Comparison of ENCODE assay signal across 9 cellular contexts in genomic region chr16:10579575-10579964, GRCh38. TPM values are rescaled to one million over a fixed set of nuclear protein-coding genes. Genes with fewer than 3 reads are reported as not detected.
A peak's percentile ranks its signal among the peaks of the same experiment; 100 is the strongest.
DNase-seq lines count a peak whose midpoint lies in the region; ATAC-seq, FAIRE-seq and TF ChIP-seq lines count a peak whose summit lies in the region.
"Had no signal": no experiment of that assay in that cellular context is flagged by ENCODE, and none has a peak within 500 bp of the region (broad histone marks: within the 10 kb centered on the region; RNA-seq: fewer than 3 reads in every experiment).

No MANE protein-coding gene starts in this region.

- no peaks in the 10 kb centered on the region for H3K27me3 ChIP-seq in GM23338 (ENCODE audit: insufficient read depth)
- no peaks in the 10 kb centered on the region for H3K27me3 ChIP-seq in astrocyte (ENCODE audit: insufficient read depth, low read length)

- H3K9me3 ChIP-seq in astrocyte (ENCODE audit: insufficient read depth, low read depth, low read length): no peaks in the 10 kb centered on the region
- H3K9me3 ChIP-seq in iPS-18c (ENCODE audit: control insufficient read depth, insufficient read depth, low read length): no peaks in the 10 kb centered on the region

- H3K27ac ChIP-seq in GM23338 (ENCODE audit: low read depth) (no peak overlapping the region), astrocyte (ENCODE audit: low read depth, low read length) (no peak overlapping the region)

- peaks cover 16% of the 10 kb centered on the region for H3K27me3 Mint-ChIP-seq in GM23338 (ENCODE audit: insufficient read depth, low read depth, poor library complexity)
- peaks cover 22% of the 10 kb centered on the region for H3K27me3 Mint-ChIP-seq in astrocyte (ENCODE audit: low read depth, unreplicated experiment)

- H3K4me2 ChIP-seq in GM23338 (peak overlapping the region; percentile 94), astrocyte (ENCODE audit: low read length) (peak overlapping the region; percentile 95)

- H3K4me1 Mint-ChIP-seq in GM23338: peaks cover 58% of the 10 kb centered on the region
- peaks cover 10% of the 10 kb centered on the region for H3K4me1 Mint-ChIP-seq in astrocyte (ENCODE audit: low read depth, unreplicated experiment)

- ATAC-seq in GM23338: peak; percentile 3
- no peak for ATAC-seq in HG03108 (IDR thresholded peaks at IDR 0.05; ENCODE audit: unreplicated experiment)
- no peak for ATAC-seq in GM19452 (IDR thresholded peaks at IDR 0.05; ENCODE audit: unreplicated experiment)

- H4K20me1 ChIP-seq in GM23338 (replicated peaks; ENCODE audit: insufficient read depth) (no peaks in the 10 kb centered on the region), astrocyte (ENCODE audit: insufficient read depth, low read length) (peaks cover 7% of the 10 kb centered on the region)

- H3K9ac ChIP-seq in astrocyte (ENCODE audit: low read length): peak overlapping the region; percentile 89

- peak overlapping the region; percentile 70 for H3K4me3 Mint-ChIP-seq in GM23338
- peak overlapping the region; percentile 64 for H3K4me3 Mint-ChIP-seq in astrocyte (ENCODE audit: unreplicated experiment)

- H3K27ac Mint-ChIP-seq in GM23338: no peak overlapping the region
- no peak overlapping the region for H3K27ac Mint-ChIP-seq in astrocyte (ENCODE audit: unreplicated experiment)

- H3K4me3 ChIP-seq in GM23338 (peak overlapping the region; percentile 82), astrocyte (ENCODE audit: insufficient read depth, low read depth, low read length) (peak overlapping the region; percentile 74), iPS-18c (ENCODE audit: insufficient read depth, low read depth, low read length) (peak overlapping the region; percentile 80; the same call in 1 of the 2 replicates), skeletal muscle cell (ENCODE audit: low read depth, low read length) (peak overlapping the region; percentile 90)

- DNase-seq in GM23338 (ENCODE audit: low spot score): no peak
- DNase-seq in astrocyte (ENCODE audit: low read depth): no peak
- DNase-seq in skeletal muscle cell (ENCODE audit: low read depth): no peak
- DNase-seq in SK-N-DZ (ENCODE audit: low spot score): no peak
- DNase-seq in NCI-H510A treated with DMSO at 0.1 percent for 48 hours (lab: John Stamatoyannopoulos, UW): no peak
- DNase-seq: GF-D8 had no signal

- H3K9me3 Mint-ChIP-seq in GM23338 (no peaks in the 10 kb centered on the region; the same call in 2 of the 3 replicates), astrocyte (ENCODE audit: unreplicated experiment) (peaks cover 3% of the 10 kb centered on the region)

- peak overlapping the region; percentile 59; the same call in 1 of the 2 replicates for H2AFZ ChIP-seq in GM23338
- peak overlapping the region; percentile 96 for H2AFZ ChIP-seq in astrocyte (ENCODE audit: low read depth, low read length)

- H3F3A ChIP-seq in GM23338 (replicated peaks; ENCODE audit: low read depth): 0 out of 2 replicates have a peak, but pooled peaks cover 3% of the 10 kb centered on the region

- no peak for FAIRE-seq in astrocyte (lab: Jason Lieb, UNC)

- H3K36me3 ChIP-seq in GM23338 (ENCODE audit: insufficient read depth) (no peaks in the 10 kb centered on the region), astrocyte (ENCODE audit: insufficient read depth, low read length) (no peaks in the 10 kb centered on the region)

- H3K36me3 Mint-ChIP-seq in GM23338 (ENCODE audit: low read depth) (no peaks in the 10 kb centered on the region; the same call in 2 of the 3 replicates), astrocyte (ENCODE audit: low read depth, unreplicated experiment) (no peaks in the 10 kb centered on the region)

- H3K79me2 ChIP-seq in GM23338 (replicated peaks; ENCODE audit: insufficient read depth) (0 out of 2 replicates have a peak, but pooled peaks cover 4% of the 10 kb centered on the region), astrocyte (ENCODE audit: insufficient read depth, low read length) (peaks cover 27% of the 10 kb centered on the region)

- no peak for TF ChIP-seq CTCF in GM23338 (conservative IDR thresholded peaks at IDR 0.05; ENCODE audit: low read depth in 2 of 2)
- TF ChIP-seq CTCF in astrocyte (IDR thresholded peaks at IDR 0.05; ENCODE audit: insufficient read depth, low read depth, low read length): no peak

- no peaks in the 10 kb centered on the region for H3K9me2 ChIP-seq in GM23338 (ENCODE audit: insufficient read depth)

- peaks cover 35% of the 10 kb centered on the region for H3K4me1 ChIP-seq in GM23338 (ENCODE audit: insufficient read depth)
- H3K4me1 ChIP-seq in astrocyte (ENCODE audit: insufficient read depth, low read length): peaks cover 20% of the 10 kb centered on the region

TF ChIP-seq in GM23338, 12 proteins besides CTCF, POLR2A, EP300 and RAD21 (continues in another document):
- TF ChIP-seq STAT1 (IDR thresholded peaks at IDR 0.05; ENCODE audit: unreplicated experiment) (no peak), EZH2phosphoT487 (IDR thresholded peaks at IDR 0.05; ENCODE audit: unreplicated experiment) (no peak), POLR2AphosphoS5 (IDR thresholded peaks at IDR 0.05; ENCODE audit: low read depth) (no peak), REST (IDR thresholded peaks at IDR 0.05; ENCODE audit: unreplicated experiment) (no peak), ETS1 (IDR thresholded peaks at IDR 0.05) (no peak)

RNA-seq across cellular contexts. Expression of gene EMP2, which starts 0.8 kb away (rescaled TPM):
- 7.3 and 7.4 TPM in 2 replicates for total RNA-seq in GM23338 (2014; rRNA removed; shearing (Covaris generic))
- polyA plus RNA-seq in GM23338 (2016; fragmentation: Nextera tagmentation; extraction: Ambion mirVana): 34.2 and 40.1 TPM in 2 replicates
- total RNA-seq in astrocyte: 1.7 and 2.3 TPM in 2 replicates
- polyA plus RNA-seq in SK-N-DZ (2014; cell fraction: cytosol; rRNA removed): 7.7 and 8.4 TPM in 2 replicates
- polyA plus RNA-seq in SK-N-DZ (2014; cell fraction: nucleus; rRNA removed): 2.8 and 3.6 TPM in 2 replicates
